Comparison of ENCODE assay signal across 21 cellular contexts in the genomic region with DNA sequence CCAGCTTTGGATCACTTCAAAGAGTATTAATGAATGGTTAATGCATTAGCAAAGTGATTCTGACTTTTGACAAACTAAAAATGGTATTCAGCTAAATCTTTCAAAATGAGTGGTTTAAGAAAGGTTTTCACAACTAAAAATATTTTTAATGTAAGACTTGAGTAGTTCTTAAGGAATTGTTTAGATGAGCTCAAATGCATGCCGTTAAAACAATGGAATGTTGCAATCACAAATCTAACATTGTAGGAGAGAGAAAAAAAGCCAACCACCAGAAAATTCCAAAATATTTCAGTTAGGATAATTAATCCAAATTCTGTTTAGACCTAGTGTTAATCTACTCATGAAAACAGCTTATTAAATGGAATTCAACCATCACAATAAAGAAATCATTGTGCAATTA.
"Had no signal": no experiment of that assay in that cellular context is flagged by ENCODE, and none has a peak within 500 bp of the region (broad histone marks: within the 10 kb centered on the region; RNA-seq: fewer than 3 reads in every experiment).

No MANE protein-coding gene starts in this region.

- DNase-seq: cortex of kidney; foreskin keratinocyte; glutamatergic neuron; heart right ventricle; hippocampal formation; left ventricle myocardium superior; lower lobe of right lung; naive thymus-derived CD8-positive, alpha-beta T cell; nephron progenitor cell; occipital lobe; ovary; posterior cingulate gyrus; right cardiac atrium; spleen; stimulated activated CD4-positive, alpha-beta T cell treated with anti-CD3 and anti-CD28 coated beads, Interleukin-4, amount 100 ng/mL, for 4 hours; stimulated activated naive CD8-positive, alpha-beta T cell treated with anti-CD3 and anti-CD28 coated beads, Interleukin-15, Interleukin-2, amounts not matched to agents 100 U/mL and 50 U/mL, for 24 hours; substantia nigra; testis; tibial artery had no signal

- H3K4me3 ChIP-seq: esophagus muscularis mucosa, heart right ventricle, lower lobe of right lung, ovary, skin epidermis, spleen, testis, tibial artery had no signal

- H3K36me3 ChIP-seq: esophagus muscularis mucosa, heart right ventricle, lower lobe of right lung, ovary, spleen, tibial artery had no signal

- H3K27me3 ChIP-seq: esophagus muscularis mucosa, foreskin keratinocyte, heart right ventricle, ovary, spleen, testis, tibial artery had no signal

- H3K9me3 ChIP-seq: esophagus muscularis mucosa, lower lobe of right lung, ovary, testis, tibial artery had no signal

- H3K27ac ChIP-seq: esophagus muscularis mucosa, foreskin keratinocyte, heart right ventricle, lower lobe of right lung, ovary, skin epidermis, spleen, testis, tibial artery had no signal

- H3K4me1 ChIP-seq: esophagus muscularis mucosa, foreskin keratinocyte, heart right ventricle, lower lobe of right lung, spleen, testis, tibial artery had no signal
